Comparison of ENCODE assay signal across 23 cellular contexts in genomic region chr17:337866-338265, GRCh38. TPM values are rescaled to one million over a fixed set of nuclear protein-coding genes. Genes with fewer than 3 reads are reported as not detected.
DNase-seq lines count a peak whose midpoint lies in the region; ATAC-seq and TF ChIP-seq lines count a peak whose summit lies in the region.
"Had no signal": no experiment of that assay in that cellular context is flagged by ENCODE, and none has a peak within 500 bp of the region (broad histone marks: within the 10 kb centered on the region; RNA-seq: fewer than 3 reads in every experiment).

No MANE protein-coding gene starts in this region.

- H3K27me3 Mint-ChIP-seq in memory B cell = peaks cover 8% of the 10 kb centered on the region

- peak overlapping the region; percentile 53 for H3K27ac Mint-ChIP-seq in memory B cell
- H3K27ac Mint-ChIP-seq: T-helper 1 cell treated with Interleukin-12 subunit alpha and Interleukin-12 subunit beta and Interleukin-4 antibody, amounts not matched to agents 30 μg/mL and 1 μg/mL, for 36 hours had no signal

- H3K9ac ChIP-seq in SK-N-MC (ENCODE audit: insufficient read length) = no peak overlapping the region

- CTCF ChIA-PET in GM10248 (lab: Yijun Ruan, JAX) = no interaction called here

- DNase-seq in NCI-H2171 treated with DMSO at 0.1 percent for 48 hours (lab: John Stamatoyannopoulos, UW) = peak; percentile 36
- no peak for DNase-seq in NCI-H2171 (lab: John Stamatoyannopoulos, UW)
- no peak for DNase-seq in SK-N-MC (ENCODE audit: low read depth, low spot score)
- DNase-seq in memory B cell (ENCODE audit: low spot score in 2 of 2) = no peak
- peak; percentile 5 to 28 for DNase-seq in tibial artery
- no peak for DNase-seq in GM10248 (ENCODE audit: extremely low spot score)
- no peak for DNase-seq in cardiac septum (ENCODE audit: low spot score)
- DNase-seq: 8988T; activated CD4-positive, alpha-beta T cell treated with anti-CD3 and anti-CD28 coated beads, Interleukin-2, amount 50 U/mL, for 4 hours; activated naive CD4-positive, alpha-beta T cell treated with Interleukin-2 at 50 U/mL for 16 hours; activated T-cell treated with anti-CD3 and anti-CD28 coated beads for 4 hours; BE2C; Calu3; NCI-H526; PC-9; SJCRH30; stimulated activated CD4-positive, alpha-beta T cell treated with anti-CD3 and anti-CD28 coated beads, Interleukin-2, amount 100 ng/mL, for 48 hours had no signal

- H3K27me3 ChIP-seq in tibial artery = peaks cover 0 to 45% of the 10 kb centered on the region in 2 donors
- H3K27me3 ChIP-seq: ascending aorta, BE2C, SJCRH30 had no signal

- H3K36me3 Mint-ChIP-seq in memory B cell = peaks cover 2% of the 10 kb centered on the region

- H3K27ac ChIP-seq in SK-N-MC (peak overlapping the region; percentile 83), tibial artery (no peak overlapping the region)
- H3K27ac ChIP-seq: ascending aorta, PC-9, prostate gland, SJCRH30, VCaP had no signal

- peaks cover 0 to 10% (median 0%) of the 10 kb centered on the region in 4 donors for H3K4me1 ChIP-seq in tibial artery
- H3K4me1 ChIP-seq: ascending aorta, BE2C, prostate gland had no signal

- H3K4me3 Mint-ChIP-seq in memory B cell = no peak overlapping the region
- H3K4me3 Mint-ChIP-seq: T-helper 1 cell treated with Interleukin-12 subunit alpha and Interleukin-12 subunit beta and Interleukin-4 antibody, amounts not matched to agents 30 μg/mL and 1 μg/mL, for 36 hours had no signal

- POLR2A ChIA-PET in GM10248 (lab: Yijun Ruan, JAX) = interaction anchor here (0.6 kb wide), 1 partner anchor 1713 kb away, joined by 3 read pairs; no protein-coding TSS in a partner anchor

- intact Hi-C loops in tibial artery (cut with DNase I; ENCODE audit: low total_unique reads) = no loop called here
- intact Hi-C loops in cardiac septum (cut with DNase I) = no loop called here

- no peak for TF ChIP-seq CTCF in tibial artery (IDR thresholded peaks at IDR 0.05)
- no peak for TF ChIP-seq CTCF in GM10248 (IDR thresholded peaks at IDR 0.05; ENCODE audit: control extremely low read depth, extremely low read depth, low read depth, missing control alignments)

- ATAC-seq in memory B cell (ENCODE audit: low read depth) (no peak), HG03442 (IDR thresholded peaks at IDR 0.05; ENCODE audit: unreplicated experiment) (no peak)

- H3K4me3 ChIP-seq in SK-N-MC (peak overlapping the region; percentile 59), tibial artery (no peak overlapping the region)
- H3K4me3 ChIP-seq: ascending aorta, PC-9, prostate gland, SJCRH30, skin epidermis had no signal

- H3K36me3 ChIP-seq in SK-N-MC (ENCODE audit: insufficient read depth, low read length) = no peaks in the 10 kb centered on the region
- H3K36me3 ChIP-seq in tibial artery = no peaks in the 10 kb centered on the region
- H3K36me3 ChIP-seq: ascending aorta, BE2C, prostate gland, SJCRH30 had no signal

- no peaks in the 10 kb centered on the region for H3K9me3 Mint-ChIP-seq in memory B cell
- H3K9me3 Mint-ChIP-seq: T-helper 1 cell treated with Interleukin-12 subunit alpha and Interleukin-12 subunit beta and Interleukin-4 antibody, amounts not matched to agents 30 μg/mL and 1 μg/mL, for 36 hours had no signal

- peaks cover 6% of the 10 kb centered on the region for H3K4me1 Mint-ChIP-seq in memory B cell

- H3K9me3 ChIP-seq in SK-N-MC (ENCODE audit: low read depth, low read length) (no peaks in the 10 kb centered on the region), tibial artery (no peaks in the 10 kb centered on the region)
- H3K9me3 ChIP-seq: ascending aorta, BE2C, prostate gland, SJCRH30 had no signal

RNA-seq across cellular contexts. Expression of gene RPH3AL, which starts 14.7 kb away (rescaled TPM):
- 5.5 TPM for total RNA-seq in cardiac septum

Comparison
In these comparisons a context has a peak if more than half of its experiments do, and no peak if none do; other contexts are left out.
1. DNase-seq: peak in NCI-H2171 treated with DMSO at 0.1 percent for 48 hours (single experiment) and tibial artery (2 of 2); none in NCI-H2171 (single experiment), SK-N-MC (single experiment), memory B cell (0 of 2), GM10248 (single experiment) and cardiac septum (single experiment).